In the genomic region with DNA sequence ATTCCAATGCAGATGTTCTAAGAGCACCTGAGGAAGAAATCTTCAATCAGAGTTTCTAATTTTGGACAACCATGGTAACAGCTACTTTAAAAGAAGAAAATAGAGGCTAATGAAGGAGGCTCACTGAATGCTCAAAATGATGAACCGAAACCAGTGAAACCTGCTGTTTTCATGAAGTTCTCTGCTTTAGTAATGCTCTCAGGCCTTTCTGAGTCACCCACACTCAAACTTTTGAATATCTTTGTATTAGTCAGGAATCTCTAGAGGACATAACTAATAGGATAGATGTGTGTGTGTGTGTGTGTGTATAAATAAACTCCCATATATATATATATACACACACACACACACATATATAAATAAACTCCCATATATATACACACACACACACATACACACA, we compare ENCODE assay signal across 14 cellular contexts.
DNase-seq lines count a peak whose midpoint lies in the region; ATAC-seq and TF ChIP-seq lines count a peak whose summit lies in the region.
"Had no signal": no experiment of that assay in that cellular context is flagged by ENCODE, and none has a peak within 500 bp of the region (broad histone marks: within the 10 kb centered on the region; RNA-seq: fewer than 3 reads in every experiment).

No MANE protein-coding gene starts in this region.

- peak; percentile 86 for ATAC-seq in GM18511 (IDR thresholded peaks at IDR 0.05; ENCODE audit: unreplicated experiment)
- peak; percentile 96 for ATAC-seq in GM21717 (IDR thresholded peaks at IDR 0.05; ENCODE audit: unreplicated experiment)
- ATAC-seq in HG03342 (IDR thresholded peaks at IDR 0.05; ENCODE audit: unreplicated experiment) = peak; percentile 84

- POLR2A ChIA-PET in activated CD4-positive, alpha-beta memory T cell treated with anti-CD3 and anti-CD28 coated beads for 36 hours (lab: Charles Lee) = no interaction called here

- H3K9me3 Mint-ChIP-seq in activated CD4-positive, alpha-beta memory T cell treated with anti-CD3 and anti-CD28 coated beads for 36 hours = peaks cover 11% of the 10 kb centered on the region

- DNase-seq in epithelial cell of esophagus (ENCODE audit: low read depth) (peak; percentile 2), NCI-H82 treated with DMSO at 0.1 percent for 48 hours (lab: John Stamatoyannopoulos, UW; ENCODE audit: unreplicated experiment) (no peak), NCI-H345 (lab: John Stamatoyannopoulos, UW) (no peak), kidney tubule cell (ENCODE audit: low spot score) (no peak)
- no peak for DNase-seq in activated CD4-positive, alpha-beta memory T cell treated with anti-CD3 and anti-CD28 coated beads for 36 hours
- DNase-seq: cerebellar nuclear complex; esophagus squamous epithelium; H7; stimulated activated naive CD4-positive, alpha-beta T cell; T1000 had no signal

- no peak for TF ChIP-seq CTCF in epithelial cell of esophagus (IDR thresholded peaks at IDR 0.05; ENCODE audit: insufficient read depth, low read depth, low read length, missing control alignments)

- H3K27me3 Mint-ChIP-seq in activated CD4-positive, alpha-beta memory T cell treated with anti-CD3 and anti-CD28 coated beads for 36 hours = no peaks in the 10 kb centered on the region
- H3K27me3 Mint-ChIP-seq: activated naive CD4-positive, alpha-beta T cell treated with anti-CD3 and anti-CD28 coated beads, Interleukin-2, amount 50 U/mL, for 24 hours had no signal

- no peak overlapping the region for H3K4me3 Mint-ChIP-seq in activated CD4-positive, alpha-beta memory T cell treated with anti-CD3 and anti-CD28 coated beads for 36 hours
- H3K4me3 Mint-ChIP-seq: activated naive CD4-positive, alpha-beta T cell treated with anti-CD3 and anti-CD28 coated beads, Interleukin-2, amount 50 U/mL, for 24 hours had no signal

- intact Hi-C loops in activated CD4-positive, alpha-beta memory T cell treated with anti-CD3 and anti-CD28 coated beads for 36 hours (cut with micrococcal nuclease) = no loop called here

- CTCF ChIA-PET in activated CD4-positive, alpha-beta memory T cell treated with anti-CD3 and anti-CD28 coated beads for 36 hours (lab: Charles Lee) = no interaction called here

- no peak overlapping the region for H3K4me3 ChIP-seq in epithelial cell of esophagus (ENCODE audit: low read length)
- H3K4me3 ChIP-seq: esophagus squamous epithelium had no signal

- no peaks in the 10 kb centered on the region for H3K4me1 Mint-ChIP-seq in activated CD4-positive, alpha-beta memory T cell treated with anti-CD3 and anti-CD28 coated beads for 36 hours (ENCODE audit: low read depth)
- H3K4me1 Mint-ChIP-seq: activated naive CD4-positive, alpha-beta T cell treated with anti-CD3 and anti-CD28 coated beads, Interleukin-2, amount 50 U/mL, for 24 hours had no signal

- H3K36me3 Mint-ChIP-seq in activated CD4-positive, alpha-beta memory T cell treated with anti-CD3 and anti-CD28 coated beads for 36 hours = no peaks in the 10 kb centered on the region
- H3K36me3 Mint-ChIP-seq: activated naive CD4-positive, alpha-beta T cell treated with anti-CD3 and anti-CD28 coated beads, Interleukin-2, amount 50 U/mL, for 24 hours had no signal

- no peak overlapping the region for H3K27ac Mint-ChIP-seq in activated CD4-positive, alpha-beta memory T cell treated with anti-CD3 and anti-CD28 coated beads for 36 hours
- H3K27ac Mint-ChIP-seq: activated naive CD4-positive, alpha-beta T cell treated with anti-CD3 and anti-CD28 coated beads, Interleukin-2, amount 50 U/mL, for 24 hours had no signal
